8 cellular contexts compared by ENCODE assay signal in genomic region chr5:138438724-138439536, GRCh38. TPM values are rescaled to one million over a fixed set of nuclear protein-coding genes. Genes with fewer than 3 reads are reported as not detected.
A peak's percentile ranks its signal among the peaks of the same experiment; 100 is the strongest.
DNase-seq lines count a peak whose midpoint lies in the region; ATAC-seq and TF ChIP-seq lines count a peak whose summit lies in the region.

REEP2 (plus strand) TSS chr5:138439057; CDS start chr5:138439209, 152 bp downstream.

- no peaks in the 10 kb centered on the region for H3K27me3 ChIP-seq in muscle layer of colon (ENCODE audit: control insufficient read depth in 1 of 2, insufficient read depth in 2 of 2, low read length in 2 of 2)

- in situ Hi-C loops in GM13976 (cut with MboI; ENCODE audit: low sequenced_read_pairs, unreplicated experiment) = no loop called here

- TF ChIP-seq CTCF in GM13976 (IDR thresholded peaks at IDR 0.05; ENCODE audit: borderline replicate concordance, control extremely low read depth, extremely low read depth, insufficient read depth, missing control alignments) (no peak), epithelial cell of proximal tubule (conservative IDR thresholded peaks at IDR 0.05; ENCODE audit: low read depth, low read length) (no peak)

- peaks cover 14% of the 10 kb centered on the region for H3K4me1 ChIP-seq in muscle layer of colon (ENCODE audit: insufficient read depth, low read length)

- H3K36me3 ChIP-seq in muscle layer of colon (ENCODE audit: insufficient read depth, low read length) = peaks cover 24% of the 10 kb centered on the region

- DNase-seq in GM13976 (ENCODE audit: low spot score) (peak; percentile 93), NCI-H460 (ENCODE audit: extremely low read depth, low read depth) (peak; percentile 18), epithelial cell of proximal tubule (ENCODE audit: low read depth) (no peak), medulla oblongata (ENCODE audit: extremely low spot score) (no peak)
- peak; percentile 88 for DNase-seq in activated CD8-positive, alpha-beta memory T cell treated with anti-CD3 and anti-CD28 coated beads, Interleukin-2, amount 50 U/mL, for 48 hours
- peak; percentile 79 for DNase-seq in stimulated activated naive CD8-positive, alpha-beta T cell treated with anti-CD3 and anti-CD28 coated beads, Interleukin-15, Interleukin-2, amounts not matched to agents 100 U/mL and 50 U/mL, for 24 hours

- H3K27ac ChIP-seq in muscle layer of colon (ENCODE audit: low read depth, low read length) = peak within 1 kb of the TSS; percentile 45

- peak within 1 kb of the TSS; percentile 61 for H3K4me3 ChIP-seq in epithelial cell of proximal tubule (ENCODE audit: low read depth, low read length)
- peak within 1 kb of the TSS; percentile 25 to 62 for H3K4me3 ChIP-seq in muscle layer of colon (ENCODE audit: low read depth in 1 of 2, low read length in 2 of 2)

- peak; percentile 71 for ATAC-seq in HG02870 (IDR thresholded peaks at IDR 0.05; ENCODE audit: unreplicated experiment)
- peak; percentile 87 for ATAC-seq in stimulated activated naive CD8-positive, alpha-beta T cell treated with anti-CD3 and anti-CD28 coated beads, Interleukin-15, Interleukin-2, amounts not matched to agents 100 U/mL and 50 U/mL, for 24 hours

- no peaks in the 10 kb centered on the region for H3K9me3 ChIP-seq in muscle layer of colon (ENCODE audit: low read length)

- peak within 1 kb of the TSS; percentile 49 for H3K9ac ChIP-seq in muscle layer of colon (ENCODE audit: low read length)

RNA-seq across cellular contexts. Expression of gene REEP2, which starts in this region (rescaled TPM):
- total RNA-seq in NCI-H460 (2014; rRNA removed; shearing (Covaris generic)) = 2.3 and 2.4 TPM in 2 replicates
- polyA plus RNA-seq in NCI-H460 (2014; cell fraction: nucleus; rRNA removed) = 0.70 and 2.3 TPM in 2 replicates
- total RNA-seq in epithelial cell of proximal tubule = 9.9 and 30.6 TPM in 2 replicates

Comparison
In these comparisons a context has a peak if more than half of its experiments do, and no peak if none do; other contexts are left out.
1. DNase-seq: peak in GM13976 (single experiment), NCI-H460 (single experiment), activated CD8-positive, alpha-beta memory T cell treated with anti-CD3 and anti-CD28 coated beads, Interleukin-2, amount 50 U/mL, for 48 hours (single experiment) and stimulated activated naive CD8-positive, alpha-beta T cell treated with anti-CD3 and anti-CD28 coated beads, Interleukin-15, Interleukin-2, amounts not matched to agents 100 U/mL and 50 U/mL, for 24 hours (single experiment); none in epithelial cell of proximal tubule (single experiment) and medulla oblongata (single experiment).